In genomic region chr10:4058514-4059029, GRCh38 we compare ENCODE assay signal across 24 cellular contexts.
DNase-seq lines count a peak whose midpoint lies in the region; ATAC-seq and TF ChIP-seq lines count a peak whose summit lies in the region.
"Had no signal": no experiment of that assay in that cellular context is flagged by ENCODE, and none has a peak within 500 bp of the region (broad histone marks: within the 10 kb centered on the region; RNA-seq: fewer than 3 reads in every experiment).

No MANE protein-coding gene starts in this region.

- H3K36me3 ChIP-seq in mammary epithelial cell (ENCODE audit: insufficient read depth, low read length) (no peaks in the 10 kb centered on the region), ascending aorta (no peaks in the 10 kb centered on the region), prostate gland (no peaks in the 10 kb centered on the region), aorta (ENCODE audit: control insufficient read depth in 1 of 2, insufficient read depth in 2 of 2, low read length in 1 of 2) (no peaks in the 10 kb centered on the region)
- H3K36me3 ChIP-seq: SJCRH30 had no signal

- TF ChIP-seq POLR2A in prostate gland (IDR thresholded peaks at IDR 0.05), result no peak

- H3K27ac ChIP-seq in mammary epithelial cell (ENCODE audit: insufficient read depth, low read depth, low read length) (no peak overlapping the region), ascending aorta (peak overlapping the region; percentile 71 to 75), prostate gland (peak overlapping the region; percentile 44 to 51), aorta (ENCODE audit: low read depth in 1 of 2, low read length in 2 of 2) (peak overlapping the region; percentile 58 to 95)
- H3K27ac ChIP-seq: C4-2B, SJCRH30 had no signal

- H3K9ac ChIP-seq in mammary epithelial cell (ENCODE audit: insufficient read depth, low read length), result no peak overlapping the region

- H3K27me3 ChIP-seq in mammary epithelial cell (ENCODE audit: insufficient read depth, low read length), result no peaks in the 10 kb centered on the region
- H3K27me3 ChIP-seq in ascending aorta, result no peaks in the 10 kb centered on the region
- H3K27me3 ChIP-seq in prostate gland (replicated peaks; ENCODE audit: insufficient read depth), result no peaks in the 10 kb centered on the region
- H3K27me3 ChIP-seq in aorta (ENCODE audit: control insufficient read depth in 1 of 2, insufficient read depth in 2 of 2, low read length in 1 of 2), result no peaks in the 10 kb centered on the region
- H3K27me3 ChIP-seq: SJCRH30 had no signal

- H3K27me3 Mint-ChIP-seq in natural killer cell treated with Interleukin-12 subunit alpha and Interleukin-12 subunit beta and Interleukin-15 and Interleukin-18, amount 100 ng/mL, for 72 hours, result no peaks in the 10 kb centered on the region
- H3K27me3 Mint-ChIP-seq: activated CD4-positive, alpha-beta memory T cell treated with anti-CD3 and anti-CD28 coated beads, Interleukin-2, amount 10 ng/mL, durations not matched to agents 7 days and 5 days; activated naive CD8-positive, alpha-beta T cell; brain; memory B cell had no signal

- H3K4me1 ChIP-seq in mammary epithelial cell (ENCODE audit: insufficient read depth, low read length) (no peaks in the 10 kb centered on the region), ascending aorta (peaks cover 5 to 45% of the 10 kb centered on the region in 2 donors), prostate gland (replicated peaks) (peaks cover 3% of the 10 kb centered on the region), aorta (ENCODE audit: control insufficient read depth in 1 of 2, insufficient read depth in 2 of 2, low read length in 2 of 2) (peaks cover 2 to 4% of the 10 kb centered on the region in 2 donors)
- H3K4me1 ChIP-seq: SJCRH30 had no signal

- H2AFZ ChIP-seq in mammary epithelial cell (ENCODE audit: low read depth, low read length), result no peak overlapping the region

- CTCF ChIA-PET in mammary epithelial cell (lab: Charles Lee; ENCODE audit: low non-redundant PET), result no interaction called here

- ATAC-seq in aorta (ENCODE audit: low FRiP score), result no peak
- ATAC-seq in HG02610 (IDR thresholded peaks at IDR 0.05; ENCODE audit: unreplicated experiment), result no peak
- ATAC-seq in natural killer cell treated with Interleukin-12 subunit alpha and Interleukin-12 subunit beta and Interleukin-15 and Interleukin-18, amount 100 ng/mL, for 72 hours, result no peak
- ATAC-seq: HepG2, natural killer cell had no signal

- no peaks in the 10 kb centered on the region for H3K9me3 ChIP-seq in mammary epithelial cell (replicated peaks; ENCODE audit: insufficient read depth, low read length)
- no peaks in the 10 kb centered on the region for H3K9me3 ChIP-seq in ascending aorta
- no peaks in the 10 kb centered on the region for H3K9me3 ChIP-seq in prostate gland
- H3K9me3 ChIP-seq in aorta (ENCODE audit: control insufficient read depth, low read length), result no peaks in the 10 kb centered on the region
- H3K9me3 ChIP-seq: SJCRH30 had no signal

- no peak overlapping the region for H3K4me3 ChIP-seq in mammary epithelial cell (replicated peaks in 1 of 3; ENCODE audit: insufficient read depth in 1 of 3, low read depth in 2 of 3, low read length in 3 of 3)
- H3K4me3 ChIP-seq in ascending aorta, result peak overlapping the region in 1 of 2 donors; percentile 30
- no peak overlapping the region for H3K4me3 ChIP-seq in prostate gland
- peak overlapping the region in 1 of 2 donors; percentile 15 for H3K4me3 ChIP-seq in aorta (ENCODE audit: low read length in 2 of 2)
- H3K4me3 ChIP-seq: SJCRH30 had no signal

- H3K4me3 Mint-ChIP-seq in natural killer cell treated with Interleukin-12 subunit alpha and Interleukin-12 subunit beta and Interleukin-15 and Interleukin-18, amount 100 ng/mL, for 72 hours, result no peak overlapping the region
- H3K4me3 Mint-ChIP-seq: activated CD4-positive, alpha-beta memory T cell treated with anti-CD3 and anti-CD28 coated beads, Interleukin-2, amount 10 ng/mL, durations not matched to agents 7 days and 5 days; activated naive CD8-positive, alpha-beta T cell; brain; memory B cell; natural killer cell; T-helper 1 cell treated with Interleukin-12 subunit alpha and Interleukin-12 subunit beta and Interleukin-4 antibody, amounts not matched to agents 30 μg/mL and 1 μg/mL, for 36 hours had no signal

- no TSS peak for BruUV-seq in mammary epithelial cell (replicated peaks; lab: Mats Ljungman, UMichigan)

- TF ChIP-seq CTCF in mammary epithelial cell (conservative IDR thresholded peaks at IDR 0.05 in 1 of 2, IDR thresholded peaks at IDR 0.05 in 1 of 2; ENCODE audit: extremely low read depth in 1 of 2, insufficient read depth in 1 of 2, low read depth in 1 of 2, low read length in 2 of 2), result no peak
- TF ChIP-seq CTCF in ascending aorta (IDR thresholded peaks at IDR 0.05), result no peak
- TF ChIP-seq CTCF in prostate gland (IDR thresholded peaks at IDR 0.05), result no peak

- intact Hi-C loops in mammary epithelial cell (cut with micrococcal nuclease), result no loop called here
- intact Hi-C loops in ascending aorta (cut with DNase I), result loop anchor here (10.0 kb wide), 1 partner anchor 476 kb away; no protein-coding TSS in a partner anchor
- intact Hi-C loops in prostate gland (cut with DNase I), result no loop called here
- intact Hi-C loops in aorta (cut with DNase I), result loop anchor here in 1 of 2 donors (10.0 kb wide), 1 partner anchor 274 kb away; the partner anchor contains the start of gene KLF6

- no peaks in the 10 kb centered on the region for H3K9me3 Mint-ChIP-seq in natural killer cell treated with Interleukin-12 subunit alpha and Interleukin-12 subunit beta and Interleukin-15 and Interleukin-18, amount 100 ng/mL, for 72 hours
- H3K9me3 Mint-ChIP-seq: activated CD4-positive, alpha-beta memory T cell treated with anti-CD3 and anti-CD28 coated beads, Interleukin-2, amount 10 ng/mL, durations not matched to agents 7 days and 5 days; natural killer cell; T-helper 1 cell treated with Interleukin-12 subunit alpha and Interleukin-12 subunit beta and Interleukin-4 antibody, amounts not matched to agents 30 μg/mL and 1 μg/mL, for 36 hours had no signal

- dilution Hi-C loops in mammary epithelial cell (cut with HindIII; ENCODE audit: low sequenced_read_pairs), result no loop called here

- in situ Hi-C loops in T47D (cut with HindIII; ENCODE audit: low pct_unique_long_range_greater_than_20kb, low sequenced_read_pairs) (no loop called here), mammary epithelial cell (cut with MboI; ENCODE audit: low sequenced_read_pairs in 2 of 2) (no loop called here)

- no peaks in the 10 kb centered on the region for H3K36me3 Mint-ChIP-seq in natural killer cell treated with Interleukin-12 subunit alpha and Interleukin-12 subunit beta and Interleukin-15 and Interleukin-18, amount 100 ng/mL, for 72 hours
- H3K36me3 Mint-ChIP-seq: activated naive CD8-positive, alpha-beta T cell; brain; natural killer cell had no signal

- DNase-seq in T47D (ENCODE audit: low read depth in 1 of 2, low spot score in 1 of 2), result peak; percentile 30 to 71
- DNase-seq in mammary epithelial cell, result no peak
- DNase-seq in ascending aorta (ENCODE audit: low spot score in 2 of 2), result no peak
- peak; percentile 68 for DNase-seq in prostate gland (ENCODE audit: low spot score)
- DNase-seq in aorta, result no peak
- DNase-seq in mucosa of gallbladder (ENCODE audit: low spot score), result no peak
- no peak for DNase-seq in natural killer cell treated with Interleukin-12 subunit alpha and Interleukin-12 subunit beta and Interleukin-15 and Interleukin-18, amount 100 ng/mL, for 72 hours (ENCODE audit: low spot score)
- DNase-seq: activated CD4-positive, alpha-beta memory T cell treated with anti-CD3 and anti-CD28 coated beads, Interleukin-2, amount 10 ng/mL, durations not matched to agents 7 days and 5 days; cortex of kidney; foreskin melanocyte; hypothalamus; kidney; natural killer cell; NCI-H1105; NCI-H2107; NCI-H524 treated with DMSO at 0.1 percent for 48 hours; SJCRH30 had no signal

- no peaks in the 10 kb centered on the region for H3K79me2 ChIP-seq in mammary epithelial cell (ENCODE audit: insufficient read depth, low read length)

- H3K4me2 ChIP-seq in mammary epithelial cell (ENCODE audit: insufficient read depth, low read depth, low read length), result no peak overlapping the region

- WGBS in mammary epithelial cell (ENCODE audit: low coverage, missing lambda C conversion rate), result 77% methylated on average over 10 of the region's 10 CpGs
- WGBS in prostate gland, result 38% methylated on average over 10 of the region's 10 CpGs
- WGBS in aorta, 2 donors, result 24 to 26% methylated on average over 10 of the region's 10 CpGs

- no peaks in the 10 kb centered on the region for H4K20me1 ChIP-seq in mammary epithelial cell (ENCODE audit: insufficient read depth, low read length)

- peaks cover 9 to 12% of the 10 kb centered on the region in 2 donors for H3K4me1 Mint-ChIP-seq in natural killer cell treated with Interleukin-12 subunit alpha and Interleukin-12 subunit beta and Interleukin-15 and Interleukin-18, amount 100 ng/mL, for 72 hours (ENCODE audit: low read depth in 2 of 2)

- no peak overlapping the region for H3K27ac Mint-ChIP-seq in natural killer cell treated with Interleukin-12 subunit alpha and Interleukin-12 subunit beta and Interleukin-15 and Interleukin-18, amount 100 ng/mL, for 72 hours
- H3K27ac Mint-ChIP-seq: activated CD4-positive, alpha-beta memory T cell treated with anti-CD3 and anti-CD28 coated beads, Interleukin-2, amount 10 ng/mL, durations not matched to agents 7 days and 5 days; activated naive CD8-positive, alpha-beta T cell; brain; memory B cell; natural killer cell; T-helper 1 cell treated with Interleukin-12 subunit alpha and Interleukin-12 subunit beta and Interleukin-4 antibody, amounts not matched to agents 30 μg/mL and 1 μg/mL, for 36 hours had no signal

Comparison
In these comparisons a context has a peak if more than half of its experiments do, and no peak if none do; other contexts are left out.
1. DNase-seq: peak in T47D (2 of 2) and prostate gland (single experiment); none in mammary epithelial cell (single experiment), ascending aorta (0 of 2), aorta (0 of 2), mucosa of gallbladder (single experiment) and natural killer cell treated with Interleukin-12 subunit alpha and Interleukin-12 subunit beta and Interleukin-15 and Interleukin-18, amount 100 ng/mL, for 72 hours (single experiment).